In genomic region chr2:198304859-198305258, GRCh38 we compare ENCODE assay signal across 17 cellular contexts.
DNase-seq lines count a peak whose midpoint lies in the region; ATAC-seq, FAIRE-seq and TF ChIP-seq lines count a peak whose summit lies in the region.
"Had no signal": no experiment of that assay in that cellular context is flagged by ENCODE, and none has a peak within 500 bp of the region (broad histone marks: within the 10 kb centered on the region; RNA-seq: fewer than 3 reads in every experiment).

No MANE protein-coding gene starts in this region.

- H3K56ac ChIP-seq in H9 (ENCODE audit: insufficient read length, low read depth, low read length), result no peak overlapping the region

- no peak overlapping the region for H3K27ac ChIP-seq in H9 (ENCODE audit: insufficient read length, low read depth, low read length)

- H3K4ac ChIP-seq in H9 (ENCODE audit: low read depth, low read length), result no peak overlapping the region

- H4K91ac ChIP-seq in H9 (ENCODE audit: insufficient read length, low read depth, low read length), result no peak overlapping the region

- no peaks in the 10 kb centered on the region for H3K79me1 ChIP-seq in H9 (ENCODE audit: insufficient read depth, low read depth, low read length, poor library complexity, severe bottlenecking)

- no peaks in the 10 kb centered on the region for H3K9me3 ChIP-seq in T-helper 17 cell (ENCODE audit: control insufficient read depth, low read length, poor library complexity, severe bottlenecking)
- H3K9me3 ChIP-seq in H9 (ENCODE audit: control insufficient read depth, low read depth, low read length), result no peaks in the 10 kb centered on the region

- H3K79me2 ChIP-seq in H9 (ENCODE audit: insufficient read depth, low read length), result no peaks in the 10 kb centered on the region

- H3K23ac ChIP-seq in H9 (ENCODE audit: insufficient read length, low read depth, low read length), result no peak overlapping the region

- H3K4me3 Mint-ChIP-seq in T-helper 17 cell, result no peak overlapping the region
- no peak overlapping the region for H3K4me3 Mint-ChIP-seq in stimulated activated effector memory CD8-positive, alpha-beta T cell treated with anti-CD3 and anti-CD28 coated beads, Interleukin-12 subunit alpha, Interleukin-12 subunit beta, amount 100 ng/mL, for 72 hours
- no peak overlapping the region for H3K4me3 Mint-ChIP-seq in H9
- H3K4me3 Mint-ChIP-seq: CD4-positive, alpha-beta memory T cell had no signal

- TF ChIP-seq CTCF in epithelial cell of esophagus (IDR thresholded peaks at IDR 0.05; ENCODE audit: insufficient read depth, low read depth, low read length, missing control alignments) (no peak), H9 (conservative IDR thresholded peaks at IDR 0.05) (no peak)

- POLR2A ChIA-PET in HEK293T (lab: Yijun Ruan, JAX), result no interaction called here

- H2BK15ac ChIP-seq in H9 (ENCODE audit: low read depth, low read length), result no peak overlapping the region

- no peak overlapping the region for H4K8ac ChIP-seq in H9 (replicated peaks; ENCODE audit: insufficient read length, low read depth, low read length)

- no peaks in the 10 kb centered on the region for H3K4me1 ChIP-seq in H9 (ENCODE audit: insufficient read depth, low read length)

- CTCF ChIA-PET in HEK293T (lab: Yijun Ruan, JAX), result no interaction called here

- H2BK20ac ChIP-seq in H9 (ENCODE audit: low read depth, low read length, poor library complexity, severe bottlenecking), result no peak overlapping the region

- no peak overlapping the region for H2AK5ac ChIP-seq in H9 (ENCODE audit: insufficient read length, low read length)

- peak; percentile 39 for ATAC-seq in T-helper 17 cell
- peak; percentile 19 for ATAC-seq in stimulated activated effector memory CD8-positive, alpha-beta T cell treated with anti-CD3 and anti-CD28 coated beads, Interleukin-12 subunit alpha, Interleukin-12 subunit beta, amount 100 ng/mL, for 72 hours
- ATAC-seq: HCT116 had no signal

- H3K4me1 Mint-ChIP-seq in T-helper 17 cell, result peaks cover 3% of the 10 kb centered on the region
- no peaks in the 10 kb centered on the region for H3K4me1 Mint-ChIP-seq in stimulated activated effector memory CD8-positive, alpha-beta T cell treated with anti-CD3 and anti-CD28 coated beads, Interleukin-12 subunit alpha, Interleukin-12 subunit beta, amount 100 ng/mL, for 72 hours
- H3K4me1 Mint-ChIP-seq in H9, result peaks cover 12 to 13% of the 10 kb centered on the region in 2 experiments
- H3K4me1 Mint-ChIP-seq: CD4-positive, alpha-beta memory T cell had no signal

- no peaks in the 10 kb centered on the region for H3K9me3 Mint-ChIP-seq in stimulated activated effector memory CD8-positive, alpha-beta T cell treated with anti-CD3 and anti-CD28 coated beads, Interleukin-12 subunit alpha, Interleukin-12 subunit beta, amount 100 ng/mL, for 72 hours
- no peaks in the 10 kb centered on the region; a peak in 1 of 5 replicates for H3K9me3 Mint-ChIP-seq in H9
- H3K9me3 Mint-ChIP-seq: CD4-positive, alpha-beta memory T cell had no signal

- no peaks in the 10 kb centered on the region for H3K23me2 ChIP-seq in H9 (ENCODE audit: insufficient read length, low read depth, low read length, poor library complexity, severe bottlenecking)

- no peaks in the 10 kb centered on the region for H3K27me3 ChIP-seq in H9 (ENCODE audit: insufficient read depth, low read length)

- H3K27me3 Mint-ChIP-seq in T-helper 17 cell, result peaks cover 33% of the 10 kb centered on the region
- no peaks in the 10 kb centered on the region for H3K27me3 Mint-ChIP-seq in H9 (ENCODE audit: low read depth)

- no peak overlapping the region for H3K14ac ChIP-seq in H9 (ENCODE audit: insufficient read depth, low read length)

- no peak overlapping the region for H3K4me2 ChIP-seq in H9 (ENCODE audit: insufficient read depth, insufficient read length, low read length)

- H3K36me3 Mint-ChIP-seq in T-helper 17 cell (ENCODE audit: low read depth), result peaks cover 4% of the 10 kb centered on the region
- H3K36me3 Mint-ChIP-seq in stimulated activated effector memory CD8-positive, alpha-beta T cell treated with anti-CD3 and anti-CD28 coated beads, Interleukin-12 subunit alpha, Interleukin-12 subunit beta, amount 100 ng/mL, for 72 hours, result no peaks in the 10 kb centered on the region
- H3K36me3 Mint-ChIP-seq in H9 (ENCODE audit: insufficient read depth in 1 of 3, low read depth in 3 of 3), result no peaks in the 10 kb centered on the region
- H3K36me3 Mint-ChIP-seq: CD4-positive, alpha-beta memory T cell had no signal

- no peak overlapping the region for H3T11ph ChIP-seq in H9 (ENCODE audit: low read length)

- FAIRE-seq in frontal cortex (lab: Jason Lieb, UNC), result no peak
- FAIRE-seq: G401.6, GM12892 had no signal

- no peak overlapping the region for H3K27ac Mint-ChIP-seq in T-helper 17 cell
- no peak overlapping the region for H3K27ac Mint-ChIP-seq in stimulated activated effector memory CD8-positive, alpha-beta T cell treated with anti-CD3 and anti-CD28 coated beads, Interleukin-12 subunit alpha, Interleukin-12 subunit beta, amount 100 ng/mL, for 72 hours
- no peak overlapping the region for H3K27ac Mint-ChIP-seq in H9
- H3K27ac Mint-ChIP-seq: CD4-positive, alpha-beta memory T cell had no signal

- H3K9ac ChIP-seq in H9 (ENCODE audit: extremely low read depth, insufficient read length, low read length), result no peak overlapping the region

- H3K4me3 ChIP-seq in epithelial cell of esophagus (ENCODE audit: low read length), result no peak overlapping the region

- H3K18ac ChIP-seq in H9 (ENCODE audit: insufficient read length, low read depth, low read length), result no peak overlapping the region

- H4K5ac ChIP-seq in H9 (ENCODE audit: insufficient read length, low read depth, low read length), result no peak overlapping the region

- DNase-seq in T-helper 17 cell (no peak), epithelial cell of esophagus (ENCODE audit: low read depth) (peak; percentile 5), frontal cortex (ENCODE audit: low spot score in 2 of 2) (no peak), H9 (no peak), HEK293T (ENCODE audit: extremely low spot score) (no peak)
- DNase-seq in stimulated activated effector memory CD8-positive, alpha-beta T cell treated with anti-CD3 and anti-CD28 coated beads, Interleukin-12 subunit alpha, Interleukin-12 subunit beta, amount 100 ng/mL, for 72 hours (ENCODE audit: low spot score in 2 of 2), result no peak
- DNase-seq: C1 segment of cervical spinal cord; Calu3; CD4-positive, alpha-beta memory T cell; COR-L47; DMS53; DMS79 treated with DMSO at 0.1 percent for 48 hours; GOT3; H7 had no signal

- H2BK12ac ChIP-seq in H9 (ENCODE audit: insufficient read length, low read depth, low read length), result no peak overlapping the region

- H2AFZ ChIP-seq in H9 (ENCODE audit: low read length), result no peak overlapping the region

- no CpG with 5 or more reads among the region's 4 CpGs for WGBS in H9 (ENCODE audit: extremely low coverage, insufficient read length, low lambda C conversion rate)

- no peak overlapping the region for H2BK5ac ChIP-seq in H9 (ENCODE audit: insufficient read length, low read length)

- no peak overlapping the region for H2BK120ac ChIP-seq in H9 (ENCODE audit: low read depth, low read length, poor library complexity, severe bottlenecking)

- no peaks in the 10 kb centered on the region for H4K20me1 ChIP-seq in H9 (ENCODE audit: control insufficient read depth, insufficient read depth, insufficient read length)

TF ChIP-seq in HEK293T, 16 proteins besides CTCF, POLR2A, EP300 and RAD21:
- TF ChIP-seq BHLHE40 (IDR thresholded peaks at IDR 0.05; ENCODE audit: borderline replicate concordance) (no peak), HDGF (IDR thresholded peaks at IDR 0.05; ENCODE audit: borderline replicate concordance) (no peak), FOXM1 (IDR thresholded peaks at IDR 0.05; ENCODE audit: borderline replicate concordance) (no peak), TARDBP (IDR thresholded peaks at IDR 0.05) (no peak), SP1 (IDR thresholded peaks at IDR 0.05) (no peak), SUZ12 (IDR thresholded peaks at IDR 0.05) (no peak), FOXA1 (IDR thresholded peaks at IDR 0.05) (no peak), ARNT (IDR thresholded peaks at IDR 0.05) (no peak), NFRKB (IDR thresholded peaks at IDR 0.05) (no peak)
- TF ChIP-seq, protein P1, sequence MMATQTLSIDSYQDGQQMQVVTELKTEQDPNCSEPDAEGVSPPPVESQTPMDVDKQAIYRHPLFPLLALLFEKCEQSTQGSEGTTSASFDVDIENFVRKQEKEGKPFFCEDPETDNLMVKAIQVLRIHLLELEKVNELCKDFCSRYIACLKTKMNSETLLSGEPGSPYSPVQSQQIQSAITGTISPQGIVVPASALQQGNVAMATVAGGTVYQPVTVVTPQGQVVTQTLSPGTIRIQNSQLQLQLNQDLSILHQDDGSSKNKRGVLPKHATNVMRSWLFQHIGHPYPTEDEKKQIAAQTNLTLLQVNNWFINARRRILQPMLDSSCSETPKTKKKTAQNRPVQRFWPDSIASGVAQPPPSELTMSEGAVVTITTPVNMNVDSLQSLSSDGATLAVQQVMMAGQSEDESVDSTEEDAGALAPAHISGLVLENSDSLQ (IDR thresholded peaks at IDR 0.05), result no peak
